Comparison of ENCODE assay signal across 8 cellular contexts in genomic region chr5:40841068-40841805, GRCh38. TPM values are rescaled to one million over a fixed set of nuclear protein-coding genes. Genes with fewer than 3 reads are reported as not detected.
A peak's percentile ranks its signal among the peaks of the same experiment; 100 is the strongest.
DNase-seq lines count a peak whose midpoint lies in the region; ATAC-seq and TF ChIP-seq lines count a peak whose summit lies in the region.

TSS of gene CARD6 (plus strand) at chr5:40841367. CDS start at chr5:40841383, 16 bp downstream.

- no peak for TF ChIP-seq CTCF in GM13976 (IDR thresholded peaks at IDR 0.05; ENCODE audit: borderline replicate concordance, control extremely low read depth, extremely low read depth, insufficient read depth, missing control alignments)

- H3K4me1 Mint-ChIP-seq in naive B cell: peaks cover 9 to 13% (median 12%) of the 10 kb centered on the region in 3 donors

- peaks cover 4 to 17% (median 5%) of the 10 kb centered on the region in 3 donors for H3K27me3 Mint-ChIP-seq in naive B cell

- H3K4me3 Mint-ChIP-seq in naive B cell: peak within 1 kb of the TSS; percentile 89 to 97 (median 94)

- intact Hi-C loops in posterior cingulate gyrus (cut with DNase I): no loop called here

- H3K27ac Mint-ChIP-seq in naive B cell: peak within 1 kb of the TSS; percentile 88 to 95 (median 92)

- peak; percentile 52 for ATAC-seq in HG02678 (IDR thresholded peaks at IDR 0.05; ENCODE audit: unreplicated experiment)
- ATAC-seq in naive B cell (ENCODE audit: low read depth in 2 of 2): peak; percentile 41 to 55

- peaks cover 8 to 9% of the 10 kb centered on the region in 2 donors for H3K36me3 Mint-ChIP-seq in naive B cell

- no peaks in the 10 kb centered on the region for H3K9me3 Mint-ChIP-seq in naive B cell

- in situ Hi-C loops in GM13976 (cut with MboI; ENCODE audit: low sequenced_read_pairs, unreplicated experiment): no loop called here
- in situ Hi-C loops in endometrial microvascular endothelial cells (cut with HindIII; ENCODE audit: inconsistent ontology term, low pct_unique_long_range_greater_than_20kb, low sequenced_read_pairs): no loop called here

- peak; percentile 29 for DNase-seq in GM13976 (ENCODE audit: low spot score)
- DNase-seq in RPMI7951 (ENCODE audit: low read depth): peak; percentile 51
- DNase-seq in naive B cell: peak; percentile 31
- DNase-seq in posterior cingulate gyrus: no peak
- no peak for DNase-seq in HK-2 (ENCODE audit: unreplicated experiment)
- no peak for DNase-seq in HuH-7 (ENCODE audit: low spot score)

RNA-seq across cellular contexts. Expression of gene CARD6, which starts in this region (rescaled TPM):
- total RNA-seq in RPMI7951 (2014; rRNA removed; shearing (Covaris generic)): 2.5 and 4.3 TPM in 2 replicates
- 32.4 TPM for total RNA-seq in endometrial microvascular endothelial cells (ENCODE audit: inconsistent ontology term)
- 1 to 10 TPM; 1.4 to 3.6 (median 2.2) TPM for polyA plus RNA-seq in naive B cell (ENCODE audit: low read depth in 6 of 6)

Comparison
In these comparisons a context has a peak if more than half of its experiments do, and no peak if none do; other contexts are left out.
1. DNase-seq: peak in GM13976 (single experiment), RPMI7951 (single experiment) and naive B cell (single experiment); none in posterior cingulate gyrus (0 of 10), HK-2 (single experiment) and HuH-7 (single experiment).